ENCODE assay signal across 1 cellular context in genomic region chr4:77856152-77856551, GRCh38.
TF ChIP-seq lines count a peak whose summit lies in the region.

No MANE protein-coding gene starts in this region.

TF ChIP-seq in SK-N-SH treated with all-trans-retinoic acid at 6 μM for 48 hours, 23 proteins besides CTCF, POLR2A, EP300 and RAD21 (continued from another document):
- TF ChIP-seq PATZ1 (CRISPR knock-in tag; IDR thresholded peaks at IDR 0.05; ENCODE audit: borderline replicate concordance): no peak
- no peak for TF ChIP-seq ZFP30 (CRISPR knock-in tag; IDR thresholded peaks at IDR 0.05)
- TF ChIP-seq RARB (CRISPR knock-in tag; IDR thresholded peaks at IDR 0.05): no peak
- no peak for TF ChIP-seq ZNF70 (CRISPR knock-in tag; IDR thresholded peaks at IDR 0.05)
